20 cellular contexts compared by ENCODE assay signal in genomic region chr7:51607447-51607846, GRCh38.
DNase-seq lines count a peak whose midpoint lies in the region; ATAC-seq, FAIRE-seq and TF ChIP-seq lines count a peak whose summit lies in the region.
"Had no signal": no experiment of that assay in that cellular context is flagged by ENCODE, and none has a peak within 500 bp of the region (broad histone marks: within the 10 kb centered on the region; RNA-seq: fewer than 3 reads in every experiment).

No MANE protein-coding gene starts in this region.

- CTCF ChIA-PET in Panc1 (lab: Charles Lee) = no interaction called here
- CTCF ChIA-PET in activated CD4-positive, alpha-beta memory T cell treated with anti-CD3 and anti-CD28 coated beads for 36 hours (lab: Charles Lee) = no interaction called here

- in situ Hi-C loops in Panc1 (cut with HindIII; ENCODE audit: low pct_unique_long_range_greater_than_20kb, low sequenced_read_pairs) = no loop called here

- no peaks in the 10 kb centered on the region for H3K27me3 Mint-ChIP-seq in endodermal cell (ENCODE audit: insufficient read depth)
- H3K27me3 Mint-ChIP-seq in activated CD4-positive, alpha-beta memory T cell treated with anti-CD3 and anti-CD28 coated beads for 36 hours = no peaks in the 10 kb centered on the region
- H3K27me3 Mint-ChIP-seq: B cell; CD4-positive, alpha-beta memory T cell had no signal

- H3K36me3 Mint-ChIP-seq in endodermal cell (ENCODE audit: low read depth) = no peaks in the 10 kb centered on the region
- H3K36me3 Mint-ChIP-seq in activated CD4-positive, alpha-beta memory T cell treated with anti-CD3 and anti-CD28 coated beads for 36 hours = no peaks in the 10 kb centered on the region
- H3K36me3 Mint-ChIP-seq: CD4-positive, alpha-beta memory T cell had no signal

- DNase-seq in Panc1 (ENCODE audit: low read depth, low spot score) = no peak
- DNase-seq in endodermal cell = peak; percentile 12
- DNase-seq in urothelium cell line (ENCODE audit: low spot score) = no peak
- no peak for DNase-seq in activated CD4-positive, alpha-beta memory T cell treated with anti-CD3 and anti-CD28 coated beads for 36 hours
- no peak for DNase-seq in caudate nucleus (lab: John Stamatoyannopoulos, UW)
- no peak for DNase-seq in stimulated activated CD4-positive, alpha-beta T cell treated with anti-CD3 and anti-CD28 coated beads, Interleukin-4, amount 100 ng/mL, for 1 hour
- DNase-seq: C1 segment of cervical spinal cord; CD4-positive, alpha-beta memory T cell; DMS79 treated with DMSO at 0.1 percent for 48 hours; EL; GOT3; HCEC 1CT had no signal

- H3K4me1 ChIP-seq in Panc1 (ENCODE audit: control insufficient read depth, insufficient read depth, low read length) = peaks cover 12% of the 10 kb centered on the region
- H3K4me1 ChIP-seq in endodermal cell (ENCODE audit: control insufficient read depth, insufficient read depth, low read length) = no peaks in the 10 kb centered on the region

- peaks cover 7% of the 10 kb centered on the region for H3K4me1 Mint-ChIP-seq in endodermal cell
- H3K4me1 Mint-ChIP-seq in activated CD4-positive, alpha-beta memory T cell treated with anti-CD3 and anti-CD28 coated beads for 36 hours (ENCODE audit: low read depth) = no peaks in the 10 kb centered on the region
- H3K4me1 Mint-ChIP-seq: B cell; CD4-positive, alpha-beta memory T cell had no signal

- H3K27me3 ChIP-seq in Panc1 (ENCODE audit: control insufficient read depth, insufficient read depth, low read length) (peaks cover 8% of the 10 kb centered on the region), endodermal cell (ENCODE audit: control insufficient read depth, insufficient read depth, low read length, poor library complexity, severe bottlenecking) (no peaks in the 10 kb centered on the region)

- H3K4me3 ChIP-seq in Panc1 (ENCODE audit: low read depth in 2 of 2, low read length in 2 of 2) (no peak overlapping the region), endodermal cell (ENCODE audit: low read length) (no peak overlapping the region)
- H3K4me3 ChIP-seq: K562 had no signal

- H3K9me3 Mint-ChIP-seq in endodermal cell = peaks cover 4% of the 10 kb centered on the region
- peaks cover 5% of the 10 kb centered on the region for H3K9me3 Mint-ChIP-seq in activated CD4-positive, alpha-beta memory T cell treated with anti-CD3 and anti-CD28 coated beads for 36 hours

- no TSS peak for BruUV-seq in Panc1 (replicated peaks; lab: Mats Ljungman, UMichigan)

- TF ChIP-seq CTCF in C4-2B (conservative IDR thresholded peaks at IDR 0.05) (no peak), Panc1 (IDR thresholded peaks at IDR 0.05) (no peak), endodermal cell (conservative IDR thresholded peaks at IDR 0.05) (no peak)

- H3K27ac ChIP-seq in C4-2B = peak overlapping the region; percentile 99
- H3K27ac ChIP-seq in Panc1 (ENCODE audit: low read length) = no peak overlapping the region
- no peak overlapping the region for H3K27ac ChIP-seq in endodermal cell (ENCODE audit: low read depth, low read length)
- H3K27ac ChIP-seq in caudate nucleus (ENCODE audit: low read depth, low read length) = no peak overlapping the region
- H3K27ac ChIP-seq: HL-60 had no signal

- FAIRE-seq in urothelium cell line (lab: Jason Lieb, UNC) = peak; percentile 99
- FAIRE-seq: A204.1, D721Med, G401.6, GM12891, K562 had no signal

- ATAC-seq in Panc1 = peak; percentile 50; the same call in 1 of the 2 replicates
- ATAC-seq: K562 had no signal

- intact Hi-C loops in Panc1 (cut with micrococcal nuclease; ENCODE audit: unreplicated experiment) = no loop called here
- intact Hi-C loops in activated CD4-positive, alpha-beta memory T cell treated with anti-CD3 and anti-CD28 coated beads for 36 hours (cut with micrococcal nuclease) = no loop called here

- no peak overlapping the region for H3K9ac ChIP-seq in endodermal cell (ENCODE audit: extremely low read depth, low read length, poor library complexity, severe bottlenecking)

- H3K9me3 ChIP-seq in Panc1 (ENCODE audit: control insufficient read depth, insufficient read depth, low read depth, low read length) = no peaks in the 10 kb centered on the region
- peaks cover 7% of the 10 kb centered on the region for H3K9me3 ChIP-seq in endodermal cell (ENCODE audit: control insufficient read depth, low read length)

- 88 to 92% methylated on average over 9 to 11 of the region's 11 CpGs for WGBS in endodermal cell (ENCODE audit: insufficient coverage in 1 of 2, insufficient read length in 1 of 2), 2 experiments

- no peak overlapping the region for H3K27ac Mint-ChIP-seq in endodermal cell
- H3K27ac Mint-ChIP-seq in activated CD4-positive, alpha-beta memory T cell treated with anti-CD3 and anti-CD28 coated beads for 36 hours = no peak overlapping the region
- H3K27ac Mint-ChIP-seq: B cell had no signal

- POLR2A ChIA-PET in Panc1 (lab: Charles Lee) = no interaction called here
- POLR2A ChIA-PET in activated CD4-positive, alpha-beta memory T cell treated with anti-CD3 and anti-CD28 coated beads for 36 hours (lab: Charles Lee) = no interaction called here

- H3K4me3 Mint-ChIP-seq in endodermal cell = no peak overlapping the region
- no peak overlapping the region for H3K4me3 Mint-ChIP-seq in activated CD4-positive, alpha-beta memory T cell treated with anti-CD3 and anti-CD28 coated beads for 36 hours
- H3K4me3 Mint-ChIP-seq: B cell; CD4-positive, alpha-beta memory T cell had no signal

- H3K36me3 ChIP-seq in Panc1 (ENCODE audit: control insufficient read depth, insufficient read depth, low read length) (no peaks in the 10 kb centered on the region), endodermal cell (ENCODE audit: control insufficient read depth, insufficient read depth, low read length) (no peaks in the 10 kb centered on the region)
